21 cellular contexts compared by ENCODE assay signal in genomic region chr7:42587826-42588225, GRCh38.
DNase-seq lines count a peak whose midpoint lies in the region; ATAC-seq and TF ChIP-seq lines count a peak whose summit lies in the region.
"Had no signal": no experiment of that assay in that cellular context is flagged by ENCODE, and none has a peak within 500 bp of the region (broad histone marks: within the 10 kb centered on the region; RNA-seq: fewer than 3 reads in every experiment).

No MANE protein-coding gene starts in this region.

- TF ChIP-seq CTCF in mammary epithelial cell (conservative IDR thresholded peaks at IDR 0.05 in 1 of 2, IDR thresholded peaks at IDR 0.05 in 1 of 2; ENCODE audit: extremely low read depth in 1 of 2, insufficient read depth in 1 of 2, low read depth in 1 of 2, low read length in 2 of 2): no peak
- no peak for TF ChIP-seq CTCF in MCF 10A (IDR thresholded peaks at IDR 0.05; ENCODE audit: unreplicated experiment)
- TF ChIP-seq CTCF in foreskin keratinocyte (conservative IDR thresholded peaks at IDR 0.05): no peak

- H3K9ac ChIP-seq in mammary epithelial cell (ENCODE audit: insufficient read depth, low read length) (no peak overlapping the region), neuronal stem cell (ENCODE audit: low read depth, low read length, poor library complexity) (no peak overlapping the region)
- H3K9ac ChIP-seq: BLaER1 had no signal

- H3K4me2 ChIP-seq in mammary epithelial cell (ENCODE audit: insufficient read depth, low read depth, low read length) (no peak overlapping the region), neuronal stem cell (ENCODE audit: insufficient read depth, low read length, poor library complexity, severe bottlenecking) (no peak overlapping the region)
- H3K4me2 ChIP-seq: BLaER1 had no signal

- H2AFZ ChIP-seq in mammary epithelial cell (ENCODE audit: low read depth, low read length): peak overlapping the region; percentile 6
- H2AFZ ChIP-seq in neuronal stem cell (ENCODE audit: low read length): peak overlapping the region; percentile 61

- no peak overlapping the region for H2BK120ac ChIP-seq in neuronal stem cell (ENCODE audit: low read depth, low read length)

- H3K9me3 Mint-ChIP-seq in MCF 10A (ENCODE audit: unreplicated experiment): peaks cover 25% of the 10 kb centered on the region

- no peaks in the 10 kb centered on the region for H3K27me3 ChIP-seq in mammary epithelial cell (ENCODE audit: insufficient read depth, low read length)
- H3K27me3 ChIP-seq in neuronal stem cell (ENCODE audit: control insufficient read depth in 3 of 3, insufficient read depth in 3 of 3, low read depth in 1 of 3, low read length in 3 of 3): no peaks in the 10 kb centered on the region
- H3K27me3 ChIP-seq in foreskin keratinocyte: no peaks in the 10 kb centered on the region
- H3K27me3 ChIP-seq: BLaER1 had no signal

- no peaks in the 10 kb centered on the region for H3K79me2 ChIP-seq in mammary epithelial cell (ENCODE audit: insufficient read depth, low read length)

- no peak overlapping the region for H3K27ac Mint-ChIP-seq in MCF 10A (ENCODE audit: low read depth, unreplicated experiment)
- H3K27ac Mint-ChIP-seq: B cell; CD4-positive, CD25-positive, alpha-beta regulatory T cell; CD8-positive, alpha-beta T cell had no signal

- H3K27me3 Mint-ChIP-seq in MCF 10A (ENCODE audit: insufficient read depth, unreplicated experiment): no peaks in the 10 kb centered on the region
- H3K27me3 Mint-ChIP-seq: B cell; CD4-positive, CD25-positive, alpha-beta regulatory T cell had no signal

- H2BK15ac ChIP-seq in neuronal stem cell (ENCODE audit: low read length): no peak overlapping the region

- H3K9me3 ChIP-seq in mammary epithelial cell (replicated peaks; ENCODE audit: insufficient read depth, low read length): no peaks in the 10 kb centered on the region
- H3K9me3 ChIP-seq in neuronal stem cell (replicated peaks in 1 of 2; ENCODE audit: control insufficient read depth in 2 of 2, insufficient read depth in 1 of 2, low read depth in 1 of 2, low read length in 2 of 2): peaks cover 2 to 3% of the 10 kb centered on the region in 2 donors
- H3K9me3 ChIP-seq: Caco-2 had no signal

- ATAC-seq in esophagus mucosa: peak; percentile 35
- ATAC-seq in GM18511 (IDR thresholded peaks at IDR 0.05; ENCODE audit: unreplicated experiment): no peak
- no peak for ATAC-seq in foreskin keratinocyte
- ATAC-seq: CD8-positive, alpha-beta T cell; GM12878 had no signal

- no peaks in the 10 kb centered on the region for H3K36me3 Mint-ChIP-seq in MCF 10A (ENCODE audit: insufficient read depth, unreplicated experiment)
- H3K36me3 Mint-ChIP-seq: CD4-positive, CD25-positive, alpha-beta regulatory T cell; CD8-positive, alpha-beta T cell had no signal

- H3K27ac ChIP-seq in mammary epithelial cell (ENCODE audit: insufficient read depth, low read depth, low read length) (no peak overlapping the region), neuronal stem cell (replicated peaks; ENCODE audit: low read length) (no peak overlapping the region), foreskin keratinocyte (no peak overlapping the region)
- H3K27ac ChIP-seq: 22Rv1, BLaER1, C4-2B had no signal

- WGBS in mammary epithelial cell (ENCODE audit: low coverage, missing lambda C conversion rate): 71% methylated on average over 3 of the region's 3 CpGs
- WGBS in neuronal stem cell (ENCODE audit: extremely low coverage in 2 of 2, insufficient read length in 2 of 2, insufficient replicate concordance in 1 of 2), 2 donors: no CpG with 5 or more reads among the region's 3 CpGs

- no peak overlapping the region for H2AK5ac ChIP-seq in neuronal stem cell (ENCODE audit: low read depth, low read length)

- no peak overlapping the region for H4K91ac ChIP-seq in neuronal stem cell (ENCODE audit: low read depth, low read length, poor library complexity)

- BruUV-seq in mammary epithelial cell (replicated peaks; lab: Mats Ljungman, UMichigan) (no TSS peak), MCF 10A (replicated peaks; lab: Mats Ljungman, UMichigan) (no TSS peak)

- intact Hi-C loops in mammary epithelial cell (cut with micrococcal nuclease) (no loop called here), MCF 10A (cut with micrococcal nuclease) (no loop called here)

- in situ Hi-C loops in mammary epithelial cell (cut with MboI; ENCODE audit: low sequenced_read_pairs in 2 of 2): no loop called here

- H3K4me3 Mint-ChIP-seq in MCF 10A (ENCODE audit: unreplicated experiment): no peak overlapping the region
- H3K4me3 Mint-ChIP-seq: B cell; CD4-positive, CD25-positive, alpha-beta regulatory T cell; CD8-positive, alpha-beta T cell had no signal

- no peaks in the 10 kb centered on the region for H3K4me1 ChIP-seq in mammary epithelial cell (ENCODE audit: insufficient read depth, low read length)
- H3K4me1 ChIP-seq in neuronal stem cell (ENCODE audit: control insufficient read depth in 2 of 2, insufficient read depth in 1 of 2, low read depth in 1 of 2, low read length in 2 of 2): no peaks in the 10 kb centered on the region
- H3K4me1 ChIP-seq in foreskin keratinocyte: no peaks in the 10 kb centered on the region
- H3K4me1 ChIP-seq: BLaER1, Caco-2 had no signal

- CTCF ChIA-PET in mammary epithelial cell (lab: Charles Lee; ENCODE audit: low non-redundant PET): interaction anchor here (0.6 kb wide), 1 partner anchor 112 kb away, joined by 4 read pairs; no protein-coding TSS in a partner anchor
- CTCF ChIA-PET in MCF 10A (lab: Yijun Ruan, JAX): interaction anchor here (1.0 kb wide), 1 partner anchor 12 kb away, joined by 4 read pairs; no protein-coding TSS in a partner anchor

- H3K18ac ChIP-seq in neuronal stem cell (ENCODE audit: low read length): no peak overlapping the region

- DNase-seq in mammary epithelial cell: no peak
- no peak for DNase-seq in MCF 10A (ENCODE audit: unreplicated experiment)
- no peak for DNase-seq in neuronal stem cell (ENCODE audit: low spot score)
- DNase-seq in HuH-7 (ENCODE audit: low spot score): no peak
- no peak for DNase-seq in NCI-H2107 (lab: John Stamatoyannopoulos, UW)
- DNase-seq in foreskin keratinocyte: no peak
- DNase-seq: Caco-2; CD4-positive, CD25-positive, alpha-beta regulatory T cell; CD8-positive, alpha-beta T cell; DMS79; EL; GDM1; H7; HCEC 1CT had no signal

- H3K4me3 ChIP-seq in mammary epithelial cell (replicated peaks in 1 of 3; ENCODE audit: insufficient read depth in 1 of 3, low read depth in 2 of 3, low read length in 3 of 3) (no peak overlapping the region), neuronal stem cell (ENCODE audit: low read length in 2 of 2) (no peak overlapping the region)
- H3K4me3 ChIP-seq: BLaER1, GM12878 had no signal

- no peak overlapping the region for H3K23ac ChIP-seq in neuronal stem cell (ENCODE audit: low read depth, low read length, poor library complexity)

- POLR2A ChIA-PET in MCF 10A (lab: Yijun Ruan, JAX): interaction anchor here (0.6 to 0.9 kb wide), 2 partner anchors 14 to 87 kb away, joined by 3 read pairs; no protein-coding TSS in a partner anchor

- no peak overlapping the region for H2BK5ac ChIP-seq in neuronal stem cell (ENCODE audit: low read length)

- H3K14ac ChIP-seq in neuronal stem cell (ENCODE audit: low read length): no peak overlapping the region

- no peak overlapping the region for H4K8ac ChIP-seq in neuronal stem cell (ENCODE audit: low read depth, low read length)

- dilution Hi-C loops in mammary epithelial cell (cut with HindIII; ENCODE audit: low sequenced_read_pairs): no loop called here

- H3K79me1 ChIP-seq in neuronal stem cell (ENCODE audit: low read depth, low read length): no peaks in the 10 kb centered on the region

- no peaks in the 10 kb centered on the region for H4K20me1 ChIP-seq in mammary epithelial cell (ENCODE audit: insufficient read depth, low read length)
- H4K20me1 ChIP-seq: BLaER1 had no signal

- no peak overlapping the region for H2BK12ac ChIP-seq in neuronal stem cell (ENCODE audit: low read length)

- H3K36me3 ChIP-seq in mammary epithelial cell (ENCODE audit: insufficient read depth, low read length): no peaks in the 10 kb centered on the region
- H3K36me3 ChIP-seq in neuronal stem cell (replicated peaks in 1 of 2; ENCODE audit: control insufficient read depth in 2 of 2, insufficient read depth in 2 of 2, low read length in 2 of 2): no peaks in the 10 kb centered on the region
- H3K36me3 ChIP-seq: BLaER1 had no signal

- no peak overlapping the region for H3K4ac ChIP-seq in neuronal stem cell (ENCODE audit: low read length)

- H3K4me1 Mint-ChIP-seq in MCF 10A (ENCODE audit: insufficient read depth, unreplicated experiment): peaks cover 7% of the 10 kb centered on the region
- H3K4me1 Mint-ChIP-seq: B cell; CD4-positive, CD25-positive, alpha-beta regulatory T cell had no signal
